ENCODE assay signal across 8 cellular contexts in the genomic region with DNA sequence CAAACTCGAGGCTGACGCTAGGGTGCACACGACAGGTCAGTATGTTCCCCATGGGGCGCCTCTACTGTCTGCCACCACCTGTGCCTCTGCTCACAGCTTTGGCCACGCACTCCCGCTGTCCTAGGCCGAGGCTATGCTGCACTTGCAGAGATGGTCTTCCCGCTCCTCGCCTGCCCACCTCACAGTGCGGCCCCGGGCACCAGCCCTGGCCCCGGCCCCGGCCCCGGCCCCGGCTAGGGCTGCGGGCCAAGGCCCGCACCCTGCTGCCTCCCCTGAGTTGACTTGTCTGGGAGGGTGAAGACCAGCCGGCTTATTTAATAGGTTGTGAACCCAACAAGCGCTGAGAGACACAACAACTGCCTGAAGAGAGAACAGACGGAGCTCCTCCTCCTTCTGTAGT. TPM values are rescaled to one million over a fixed set of nuclear protein-coding genes. Genes with fewer than 3 reads are reported as not detected.
DNase-seq lines count a peak whose midpoint lies in the region; ATAC-seq and TF ChIP-seq lines count a peak whose summit lies in the region.
"Not testable (repeated sequence)": the region's sequence is repeated elsewhere in the genome, so short reads cannot be mapped to it uniquely, and the experiment has no call there.

A gene (minus strand): TSS at position 164 of the 400 bp plus-strand sequence. CDS start 112 bp downstream, at position 52.

- not testable (repeated sequence) for H3K4me1 Mint-ChIP-seq in Caco-2 (ENCODE audit: low read depth, unreplicated experiment); osteocyte (ENCODE audit: unreplicated experiment)

- not testable (repeated sequence) for H3K36me3 Mint-ChIP-seq in Caco-2 (ENCODE audit: insufficient read depth, unreplicated experiment); osteocyte (ENCODE audit: unreplicated experiment)

- not testable (repeated sequence) for H3K4me1 ChIP-seq in Caco-2, stomach

- not testable (repeated sequence) for TF ChIP-seq POLR2A in stomach (IDR thresholded peaks at IDR 0.05)

- not testable (repeated sequence) for BruUV-seq in Caco-2 (replicated peaks; lab: Mats Ljungman, UMichigan)

- not testable (repeated sequence) for DNase-seq in Caco-2; dorsolateral prefrontal cortex; left lobe of liver (ENCODE audit: low spot score); mucosa of gallbladder (ENCODE audit: low spot score); osteocyte (ENCODE audit: extremely low spot score, unreplicated experiment); stomach; ureter (ENCODE audit: low spot score)

- H3K27ac Mint-ChIP-seq in Caco-2 (ENCODE audit: unreplicated experiment); osteocyte (ENCODE audit: unreplicated experiment): not testable (repeated sequence)

- H3K27me3 Mint-ChIP-seq in Caco-2 (ENCODE audit: insufficient read depth, unreplicated experiment); osteocyte (ENCODE audit: unreplicated experiment): not testable (repeated sequence)

- not testable (repeated sequence) for ATAC-seq in left lobe of liver

- not testable (repeated sequence) for TF ChIP-seq CTCF in Caco-2 (IDR thresholded peaks at IDR 0.05; ENCODE audit: insufficient read depth in 1 of 2, low read depth in 1 of 2, low read length in 1 of 2, severe bottlenecking in 1 of 2, unreplicated experiment in 1 of 2); dorsolateral prefrontal cortex (IDR thresholded peaks at IDR 0.05 in 54 of 56, conservative IDR thresholded peaks at IDR 0.05 in 2 of 56; ENCODE audit: low read depth in 1 of 56, partially characterized antibody in 56 of 56); osteocyte (IDR thresholded peaks at IDR 0.05); stomach (IDR thresholded peaks at IDR 0.05)

- no CpG with 5 or more reads among the region's 20 CpGs for WGBS in stomach, 5 donors

- H3K4me3 Mint-ChIP-seq in Caco-2 (ENCODE audit: unreplicated experiment); osteocyte (ENCODE audit: unreplicated experiment): not testable (repeated sequence)

- not testable (repeated sequence) for H3K9me3 Mint-ChIP-seq in Caco-2 (ENCODE audit: unreplicated experiment); osteocyte (ENCODE audit: unreplicated experiment)

- not testable (repeated sequence) for H3K36me3 ChIP-seq in Caco-2 (ENCODE audit: control insufficient read depth, insufficient read depth, low read length); stomach

- POLR2A ChIA-PET in Caco-2 (lab: Charles Lee): not testable (repeated sequence)

- H3K27ac ChIP-seq in dorsolateral prefrontal cortex, stomach: not testable (repeated sequence)

- intact Hi-C loops in Caco-2 (cut with micrococcal nuclease; ENCODE audit: unreplicated experiment); T-helper 1 cell treated with Interleukin-12 subunit alpha and Interleukin-12 subunit beta and Interleukin-4 antibody, amounts not matched to agents 30 ng/mL and 1 ng/mL, for 36 hours (cut with micrococcal nuclease); dorsolateral prefrontal cortex (cut with DNase I); stomach (cut with DNase I; ENCODE audit: low total_unique reads): not testable (repeated sequence)

- not testable (repeated sequence) for TF ChIP-seq EP300 in stomach (IDR thresholded peaks at IDR 0.05)

- H3K9me3 ChIP-seq in Caco-2, stomach: not testable (repeated sequence)

- CTCF ChIA-PET in Caco-2 (lab: Charles Lee): not testable (repeated sequence)

- H3K27me3 ChIP-seq in Caco-2 (replicated peaks; ENCODE audit: control insufficient read depth, insufficient read depth, low read length); dorsolateral prefrontal cortex; stomach: not testable (repeated sequence)

- not testable (repeated sequence) for H3K4me3 ChIP-seq in Caco-2 (ENCODE audit: low read depth, low read length); dorsolateral prefrontal cortex; stomach

RNA-seq across cellular contexts. Expression of the gene that starts here (rescaled TPM):
- 20.7 and 26.1 TPM in 2 replicates for total RNA-seq in Caco-2 (2022)
- 10.3 and 11.8 TPM in 2 replicates for total RNA-seq in T-helper 1 cell treated with Interleukin-12 subunit alpha and Interleukin-12 subunit beta and Interleukin-4 antibody, amounts not matched to agents 30 ng/mL and 1 ng/mL, for 36 hours
- 10 to 100 TPM in 109 of 120 experiments, 1 to 10 TPM in 11; 1.9 to 49.9 (median 20.5) TPM for total RNA-seq in dorsolateral prefrontal cortex
- total RNA-seq in left lobe of liver: 14.8 TPM
- 10.8 TPM for total RNA-seq in mucosa of gallbladder
- total RNA-seq in osteocyte: 12.9 and 13.1 TPM in 2 replicates
- 10 to 100 TPM in 4 of 5 donors, 1 to 10 TPM in 1; 1.4 to 40.3 (median 10.6) TPM for total RNA-seq in stomach
- 10 to 100 TPM in 1 of 3 donors, 1 to 10 TPM in 2; 3.1 to 10.8 (median 3.4) TPM for polyA plus RNA-seq in stomach
- 23.5 TPM for total RNA-seq in ureter
